8 cellular contexts compared by ENCODE assay signal in the genomic region with DNA sequence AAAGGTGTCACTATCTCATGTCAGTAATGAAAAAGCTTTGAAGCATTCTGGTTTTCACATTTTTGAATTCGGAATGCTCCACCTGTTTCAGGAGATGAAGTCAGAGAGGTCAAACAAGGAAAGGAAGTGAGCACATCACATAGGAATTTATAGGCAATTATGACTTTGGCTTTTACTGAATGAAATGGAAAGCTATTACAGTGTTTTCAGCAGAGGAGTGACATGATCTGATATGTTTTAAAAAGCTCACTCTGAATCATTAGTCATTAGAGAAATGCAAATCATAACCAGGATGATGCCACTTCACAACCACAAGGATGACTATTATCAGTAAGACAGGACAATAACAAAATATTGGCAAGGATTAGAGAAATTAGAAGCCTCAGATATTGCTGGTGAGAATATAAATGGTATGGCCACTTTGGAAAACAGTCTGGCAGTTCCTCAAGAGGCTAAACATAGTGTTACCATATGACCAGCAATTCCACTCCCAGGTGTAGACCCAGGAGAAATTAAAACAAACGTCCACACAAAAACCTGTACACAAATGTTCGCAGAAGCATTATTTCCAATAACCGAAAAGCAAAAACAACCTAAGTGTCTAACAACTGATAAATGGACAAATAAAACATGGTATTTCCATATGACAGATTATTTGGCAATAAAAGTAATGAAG. TPM values are rescaled to one million over a fixed set of nuclear protein-coding genes. Genes with fewer than 3 reads are reported as not detected.
DNase-seq lines count a peak whose midpoint lies in the region; ATAC-seq and TF ChIP-seq lines count a peak whose summit lies in the region.

No MANE protein-coding gene starts in this region.

- peaks cover 17% of the 10 kb centered on the region for H3K4me1 Mint-ChIP-seq in activated T-helper 2 cell treated with anti-CD3 and anti-CD28 coated beads, Interferon-gamma antibody, Interleukin-2, Interleukin-4, amounts not matched to agents 10 μg/mL and 5 μg/mL and 100 μg/mL, durations not matched to agents 14 hours and 24 hours and 36 hours (ENCODE audit: low read depth)

- H3K27ac Mint-ChIP-seq in activated T-helper 2 cell treated with anti-CD3 and anti-CD28 coated beads, Interferon-gamma antibody, Interleukin-2, Interleukin-4, amounts not matched to agents 10 μg/mL and 5 μg/mL and 100 μg/mL, durations not matched to agents 14 hours and 24 hours and 36 hours: peak overlapping the region; percentile 17

- no peak overlapping the region for H3K4me3 ChIP-seq in heart left ventricle

- ATAC-seq in GM18520 (IDR thresholded peaks at IDR 0.05; ENCODE audit: unreplicated experiment) (peak; percentile 78), HG03064 (IDR thresholded peaks at IDR 0.05; ENCODE audit: low read depth, unreplicated experiment) (peak; percentile 66), heart left ventricle (no peak)

- peaks cover 0 to 55% (median 23%) of the 10 kb centered on the region in 9 donors for H3K36me3 ChIP-seq in heart left ventricle

- H3K4me3 Mint-ChIP-seq in activated T-helper 2 cell treated with anti-CD3 and anti-CD28 coated beads, Interferon-gamma antibody, Interleukin-2, Interleukin-4, amounts not matched to agents 10 μg/mL and 5 μg/mL and 100 μg/mL, durations not matched to agents 14 hours and 24 hours and 36 hours (ENCODE audit: low read depth): no peak overlapping the region

- 78 to 84% (median 80%) methylated on average over 4 of the region's 4 CpGs for whole genome bisulfite sequencing in heart left ventricle, 4 donors

- H3K4me1 ChIP-seq in heart left ventricle: peaks cover 0 to 17% (median 0%) of the 10 kb centered on the region in 12 donors

- no peaks in the 10 kb centered on the region for H3K9me3 ChIP-seq in heart left ventricle

- TF ChIP-seq POLR2A in heart left ventricle (IDR thresholded peaks at IDR 0.05): no peak

- H3K27me3 ChIP-seq in heart left ventricle: no peaks in the 10 kb centered on the region

- intact Hi-C loops in activated T-helper 2 cell treated with anti-CD3 and anti-CD28 coated beads, Interferon-gamma antibody, Interleukin-2, Interleukin-4, amounts not matched to agents 10 μg/mL and 5 μg/mL and 100 μg/mL, durations not matched to agents 14 hours and 24 hours and 36 hours (cut with micrococcal nuclease): no loop called here
- intact Hi-C loops in heart left ventricle (cut with DNase I): no loop called here

- peak overlapping the region; percentile 20; the same call in 1 of the 2 replicates for H3K27ac ChIP-seq in 22Rv1
- H3K27ac ChIP-seq in heart left ventricle: no peak overlapping the region

- peaks cover 66% of the 10 kb centered on the region for H3K36me3 Mint-ChIP-seq in activated T-helper 2 cell treated with anti-CD3 and anti-CD28 coated beads, Interferon-gamma antibody, Interleukin-2, Interleukin-4, amounts not matched to agents 10 μg/mL and 5 μg/mL and 100 μg/mL, durations not matched to agents 14 hours and 24 hours and 36 hours (ENCODE audit: low read depth)

- TF ChIP-seq CTCF in 22Rv1 (IDR thresholded peaks at IDR 0.05): no peak
- no peak for TF ChIP-seq CTCF in heart left ventricle (IDR thresholded peaks at IDR 0.05)

- DNase-seq in activated T-helper 2 cell treated with anti-CD3 and anti-CD28 coated beads, Interferon-gamma antibody, Interleukin-2, Interleukin-4, amounts not matched to agents 10 μg/mL and 5 μg/mL and 100 μg/mL, durations not matched to agents 14 hours and 24 hours and 36 hours (ENCODE audit: low spot score): no peak
- no peak for DNase-seq in heart left ventricle
- no peak for DNase-seq in GOT3 (lab: John Stamatoyannopoulos, UW)
- no peak for DNase-seq in NCI-H446 (lab: John Stamatoyannopoulos, UW)
- DNase-seq in NOMO-1 treated with dmso at 0.1 percent for 144 hours (lab: John Stamatoyannopoulos, UW; ENCODE audit: unreplicated experiment): no peak

- H3K9me3 Mint-ChIP-seq in activated T-helper 2 cell treated with anti-CD3 and anti-CD28 coated beads, Interferon-gamma antibody, Interleukin-2, Interleukin-4, amounts not matched to agents 10 μg/mL and 5 μg/mL and 100 μg/mL, durations not matched to agents 14 hours and 24 hours and 36 hours: no peaks in the 10 kb centered on the region

- no peaks in the 10 kb centered on the region for H3K27me3 Mint-ChIP-seq in activated T-helper 2 cell treated with anti-CD3 and anti-CD28 coated beads, Interferon-gamma antibody, Interleukin-2, Interleukin-4, amounts not matched to agents 10 μg/mL and 5 μg/mL and 100 μg/mL, durations not matched to agents 14 hours and 24 hours and 36 hours (ENCODE audit: low read depth)

RNA-seq across cellular contexts. Expression of a gene that starts 7.5 kb away (rescaled TPM):
- 17.6 and 17.9 TPM in 2 replicates for total RNA-seq in activated T-helper 2 cell treated with anti-CD3 and anti-CD28 coated beads, Interferon-gamma antibody, Interleukin-2, Interleukin-4, amounts not matched to agents 10 μg/mL and 5 μg/mL and 100 μg/mL, durations not matched to agents 14 hours and 24 hours and 36 hours
- 1 to 10 TPM in 8 of 9 donors, under 1 TPM in 1; 0.81 to 5.1 (median 1.6) TPM for total RNA-seq in heart left ventricle
- 1 to 10 TPM in 1 of 2 donors, under 1 TPM in 1; 0.99 to 2.4 TPM for polyA plus RNA-seq in heart left ventricle

RNA-seq across cellular contexts. Expression of a gene that starts 34.3 kb away (rescaled TPM):
- 0.16 and 0.21 TPM in 2 replicates for total RNA-seq in activated T-helper 2 cell treated with anti-CD3 and anti-CD28 coated beads, Interferon-gamma antibody, Interleukin-2, Interleukin-4, amounts not matched to agents 10 μg/mL and 5 μg/mL and 100 μg/mL, durations not matched to agents 14 hours and 24 hours and 36 hours
- total RNA-seq in heart left ventricle: 1 to 10 TPM in 1 of 9 donors, under 1 TPM in 1, not detected in 7; 0.27 to 1.1 TPM
- polyA plus RNA-seq in heart left ventricle: under 1 TPM in 1 of 2 donors, not detected in 1; 0.06 TPM

RNA-seq across cellular contexts. Expression of a gene that starts 35.7 kb away (rescaled TPM):
- 40.6 and 44.4 TPM in 2 replicates for total RNA-seq in activated T-helper 2 cell treated with anti-CD3 and anti-CD28 coated beads, Interferon-gamma antibody, Interleukin-2, Interleukin-4, amounts not matched to agents 10 μg/mL and 5 μg/mL and 100 μg/mL, durations not matched to agents 14 hours and 24 hours and 36 hours
- total RNA-seq in heart left ventricle: 10 to 100 TPM; 50.2 to 71.1 (median 61.4) TPM
- 10 to 100 TPM; 20.2 to 48.6 TPM for polyA plus RNA-seq in heart left ventricle

Comparison
In these comparisons a context has a peak if more than half of its experiments do, and no peak if none do; other contexts are left out.
1. ATAC-seq: peak in GM18520 (single experiment) and HG03064 (single experiment); none in heart left ventricle (0 of 4).